Comparison of ENCODE assay signal across 28 cellular contexts in genomic region chr1:233278621-233279020, GRCh38.
"Had no signal": no experiment of that assay in that cellular context is flagged by ENCODE, and none has a peak within 500 bp of the region (broad histone marks: within the 10 kb centered on the region; RNA-seq: fewer than 3 reads in every experiment).

No MANE protein-coding gene starts in this region.

- H3K27me3 ChIP-seq: brain microvascular endothelial cell, cardiac muscle cell, Peyer's patch had no signal

- H3K27ac Mint-ChIP-seq: activated CD8-positive, alpha-beta T cell treated with anti-CD3 and anti-CD28 coated beads for 36 hours; activated naive CD4-positive, alpha-beta T cell treated with anti-CD3 and anti-CD28 coated beads, Interleukin-2, amount 10 ng/mL, durations not matched to agents 7 days and 5 days; activated naive CD8-positive, alpha-beta T cell treated with anti-CD3 and anti-CD28 coated beads for 36 hours; activated T-cell treated with anti-CD3 and anti-CD28 coated beads, Interleukin-2, amount 50 U/mL, for 72 hours; activated T-helper 2 cell treated with anti-CD3 and anti-CD28 coated beads, Interferon-gamma antibody, Interleukin-2, Interleukin-4, amounts not matched to agents 10 μg/mL and 5 μg/mL and 100 μg/mL, durations not matched to agents 14 hours and 24 hours and 36 hours had no signal

- ATAC-seq: activated CD4-positive, alpha-beta T cell treated with anti-CD3 and anti-CD28 coated beads for 36 hours; activated CD8-positive, alpha-beta T cell treated with anti-CD3 and anti-CD28 coated beads for 36 hours; activated T-cell treated with anti-CD3 and anti-CD28 coated beads, Interleukin-2, amount 50 U/mL, for 72 hours had no signal

- H3K27me3 Mint-ChIP-seq: activated CD4-positive, alpha-beta T cell treated with anti-CD3 and anti-CD28 coated beads for 36 hours; activated CD8-positive, alpha-beta T cell treated with anti-CD3 and anti-CD28 coated beads for 36 hours; activated naive CD4-positive, alpha-beta T cell treated with anti-CD3 and anti-CD28 coated beads, Interleukin-2, amount 10 ng/mL, durations not matched to agents 7 days and 5 days; activated naive CD8-positive, alpha-beta T cell treated with anti-CD3 and anti-CD28 coated beads for 36 hours had no signal

- H3K9me3 ChIP-seq: Peyer's patch had no signal

- H3K9me3 Mint-ChIP-seq: activated naive CD4-positive, alpha-beta T cell treated with anti-CD3 and anti-CD28 coated beads, Interleukin-2, amount 10 ng/mL, durations not matched to agents 7 days and 5 days; activated T-helper 2 cell treated with anti-CD3 and anti-CD28 coated beads, Interferon-gamma antibody, Interleukin-2, Interleukin-4, amounts not matched to agents 10 μg/mL and 5 μg/mL and 100 μg/mL, durations not matched to agents 14 hours and 24 hours and 36 hours had no signal

- H3K4me1 ChIP-seq: Peyer's patch had no signal

- H3K4me3 ChIP-seq: cardiac muscle cell, Peyer's patch had no signal

- H3K4me3 Mint-ChIP-seq: activated CD4-positive, alpha-beta T cell treated with anti-CD3 and anti-CD28 coated beads for 36 hours; activated CD8-positive, alpha-beta T cell treated with anti-CD3 and anti-CD28 coated beads for 36 hours; activated naive CD4-positive, alpha-beta T cell treated with anti-CD3 and anti-CD28 coated beads, Interleukin-2, amount 10 ng/mL, durations not matched to agents 7 days and 5 days; activated naive CD8-positive, alpha-beta T cell treated with anti-CD3 and anti-CD28 coated beads for 36 hours; activated T-cell treated with anti-CD3 and anti-CD28 coated beads, Interleukin-2, amount 50 U/mL, for 72 hours had no signal

- H3K27ac ChIP-seq: brain microvascular endothelial cell, cardiac muscle cell, Peyer's patch, RWPE1, VCaP had no signal

- H3K36me3 ChIP-seq: brain microvascular endothelial cell, cardiac muscle cell, Peyer's patch had no signal

- DNase-seq: activated CD4-positive, alpha-beta T cell treated with anti-CD3 and anti-CD28 coated beads for 36 hours; activated CD4-positive, CD25-positive, alpha-beta regulatory T cell; activated CD8-positive, alpha-beta memory T cell treated with anti-CD3 and anti-CD28 coated beads, Interleukin-2, amount 50 U/mL, for 4 hours; activated CD8-positive, alpha-beta T cell treated with anti-CD3 and anti-CD28 coated beads for 36 hours; activated gamma-delta T cell treated with Interleukin-2 at 50 U/mL for 16 hours; activated naive CD4-positive, alpha-beta T cell treated with anti-CD3 and anti-CD28 coated beads, Interleukin-2, amount 10 ng/mL, durations not matched to agents 7 days and 5 days; activated naive CD8-positive, alpha-beta T cell treated with anti-CD3 and anti-CD28 coated beads for 36 hours; activated T-cell treated with anti-CD3 and anti-CD28 coated beads, Interleukin-2, amount 50 U/mL, for 72 hours; brain microvascular endothelial cell; cerebellar nuclear complex; IMR-90; KG1; NCI-H1092; NCI-H1417; NCI-H1930; NCI-H2107; NCI-H2171 treated with DMSO at 0.1 percent for 48 hours; NCI-H226; NCI-H526; NCI-H82; Peyer's patch; Right ventricle myocardium superior; T-helper 2 cell; T1000 had no signal
